In the genomic region with DNA sequence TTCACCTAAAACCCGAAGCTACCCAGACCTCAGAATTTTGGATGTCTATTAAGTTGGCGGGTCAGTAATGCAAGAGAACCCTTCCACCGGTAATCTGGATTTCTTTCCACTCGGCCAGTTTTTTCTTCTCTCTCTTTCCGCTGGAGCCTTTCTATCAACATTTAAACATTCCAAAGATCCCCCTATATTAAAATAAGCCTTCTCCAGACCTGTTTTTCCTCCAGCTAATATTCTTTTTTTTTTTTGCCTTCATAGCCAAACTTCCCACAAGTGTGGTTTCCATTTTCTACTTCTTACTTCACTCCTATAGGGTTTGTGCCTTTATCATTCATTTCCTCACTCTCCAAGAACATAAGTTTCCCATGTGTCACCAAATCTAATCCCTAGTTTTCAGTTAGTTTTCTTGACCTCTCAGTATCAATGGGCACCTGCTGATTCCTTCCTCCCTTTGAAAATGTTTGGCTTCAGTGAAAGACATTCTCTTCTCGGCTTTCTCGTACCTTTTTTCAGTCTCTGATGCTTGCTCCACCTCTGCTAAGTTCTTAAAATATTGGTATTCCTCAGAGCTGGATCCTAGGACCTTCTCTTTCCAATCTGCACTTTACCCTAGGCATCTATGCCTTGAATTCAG, we compare ENCODE assay signal across 8 cellular contexts. TPM values are rescaled to one million over a fixed set of nuclear protein-coding genes. Genes with fewer than 3 reads are reported as not detected.
DNase-seq lines count a peak whose midpoint lies in the region; ATAC-seq and TF ChIP-seq lines count a peak whose summit lies in the region.

No MANE protein-coding gene starts in this region.

- H3K4me3 ChIP-seq in astrocyte of the cerebellum (ENCODE audit: low read depth, low read length) (peak overlapping the region; percentile 81), lower lobe of right lung (peak overlapping the region; percentile 82), upper lobe of left lung (peak overlapping the region; percentile 17 to 72 (median 66))

- peaks cover 30% of the 10 kb centered on the region for H3K36me3 ChIP-seq in lower lobe of right lung
- H3K36me3 ChIP-seq in upper lobe of left lung = peaks cover 4 to 31% (median 30%) of the 10 kb centered on the region in 4 donors

- H3K36me3 Mint-ChIP-seq in activated naive CD4-positive, alpha-beta T cell treated with anti-CD3 and anti-CD28 coated beads, Interleukin-2, amount 50 U/mL, for 24 hours = peaks cover 14% of the 10 kb centered on the region

- peak overlapping the region; percentile 96 for H3K27ac Mint-ChIP-seq in activated naive CD4-positive, alpha-beta T cell treated with anti-CD3 and anti-CD28 coated beads, Interleukin-2, amount 50 U/mL, for 24 hours

- peak overlapping the region; percentile 98 for H3K4me3 Mint-ChIP-seq in activated naive CD4-positive, alpha-beta T cell treated with anti-CD3 and anti-CD28 coated beads, Interleukin-2, amount 50 U/mL, for 24 hours

- TF ChIP-seq POLR2A in upper lobe of left lung (IDR thresholded peaks at IDR 0.05) = no peak
- TF ChIP-seq POLR2A in GM18505 (IDR thresholded peaks at IDR 0.05; ENCODE audit: borderline replicate concordance, extremely low read depth, insufficient read depth, insufficient read length) = no peak

- no peak for TF ChIP-seq CTCF in astrocyte of the cerebellum (IDR thresholded peaks at IDR 0.05; ENCODE audit: low read depth, low read length, missing control alignments)
- no peak for TF ChIP-seq CTCF in lower lobe of right lung (IDR thresholded peaks at IDR 0.05)
- TF ChIP-seq CTCF in upper lobe of left lung (IDR thresholded peaks at IDR 0.05) = no peak

- in situ Hi-C loops in astrocyte of the cerebellum (cut with HindIII; ENCODE audit: low sequenced_read_pairs) = no loop called here

- no peak for DNase-seq in activated naive CD4-positive, alpha-beta T cell treated with anti-CD3 and anti-CD28 coated beads, Interleukin-2, amount 50 U/mL, for 16 hours
- DNase-seq in astrocyte of the cerebellum (ENCODE audit: low read depth) (no peak), lower lobe of right lung (no peak), upper lobe of left lung (no peak), NCI-H526 treated with DMSO at 0.1 percent for 48 hours (lab: John Stamatoyannopoulos, UW) (no peak)

- no peak for ATAC-seq in lower lobe of right lung
- no peak for ATAC-seq in upper lobe of left lung (ENCODE audit: low FRiP score in 2 of 2)
- ATAC-seq in GM18505 (IDR thresholded peaks at IDR 0.05; ENCODE audit: unreplicated experiment) = no peak
- no peak for ATAC-seq in GM18517 (IDR thresholded peaks at IDR 0.05; ENCODE audit: unreplicated experiment)

- H3K27me3 Mint-ChIP-seq in activated naive CD4-positive, alpha-beta T cell treated with anti-CD3 and anti-CD28 coated beads, Interleukin-2, amount 50 U/mL, for 24 hours = no peaks in the 10 kb centered on the region

- no peak for TF ChIP-seq EP300 in upper lobe of left lung (IDR thresholded peaks at IDR 0.05)

- H3K27me3 ChIP-seq in lower lobe of right lung (ENCODE audit: low read depth) (no peaks in the 10 kb centered on the region), upper lobe of left lung (no peaks in the 10 kb centered on the region)

- intact Hi-C loops in lower lobe of right lung (cut with DNase I) = no loop called here

- H3K4me1 ChIP-seq in lower lobe of right lung (peaks cover 44% of the 10 kb centered on the region), upper lobe of left lung (peaks cover 23 to 43% (median 28%) of the 10 kb centered on the region in 4 donors)

- H3K27ac ChIP-seq in lower lobe of right lung = peak overlapping the region; percentile 99
- peak overlapping the region; percentile 70 to 100 (median 96) for H3K27ac ChIP-seq in upper lobe of left lung

- peaks cover 39% of the 10 kb centered on the region for H3K4me1 Mint-ChIP-seq in activated naive CD4-positive, alpha-beta T cell treated with anti-CD3 and anti-CD28 coated beads, Interleukin-2, amount 50 U/mL, for 24 hours

- H3K9me3 ChIP-seq in lower lobe of right lung = no peaks in the 10 kb centered on the region
- no peaks in the 10 kb centered on the region for H3K9me3 ChIP-seq in upper lobe of left lung

- 4 to 7% methylated on average over 6 of the region's 7 CpGs for WGBS in upper lobe of left lung, 2 donors

- H3K9me3 Mint-ChIP-seq in activated naive CD4-positive, alpha-beta T cell treated with anti-CD3 and anti-CD28 coated beads, Interleukin-2, amount 50 U/mL, for 24 hours = no peaks in the 10 kb centered on the region

RNA-seq across cellular contexts. Expression of a gene that starts 0.6 kb away (rescaled TPM):
- total RNA-seq in lower lobe of right lung = 61.6 TPM
- 10 to 100 TPM; 34.9 to 88.0 (median 52.6) TPM for total RNA-seq in upper lobe of left lung

RNA-seq across cellular contexts. Expression of a gene that starts 13.4 kb away (rescaled TPM):
- total RNA-seq in lower lobe of right lung (61.4 TPM), upper lobe of left lung (100 to 1,000 TPM in 1 of 6 donors, 10 to 100 TPM in 5; 43.9 to 136 (median 66.4) TPM)

RNA-seq across cellular contexts. Expression of a gene that starts 13.7 kb away (rescaled TPM):
- total RNA-seq in lower lobe of right lung = 2.3 TPM
- 1 to 10 TPM; 1.1 to 4.2 (median 3.1) TPM for total RNA-seq in upper lobe of left lung

RNA-seq across cellular contexts. Expression of a gene that starts 44.4 kb away (rescaled TPM):
- 17.9 TPM for total RNA-seq in lower lobe of right lung
- total RNA-seq in upper lobe of left lung = 10 to 100 TPM in 5 of 6 donors, 1 to 10 TPM in 1; 5.5 to 18.7 (median 14.4) TPM
